In the genomic region with DNA sequence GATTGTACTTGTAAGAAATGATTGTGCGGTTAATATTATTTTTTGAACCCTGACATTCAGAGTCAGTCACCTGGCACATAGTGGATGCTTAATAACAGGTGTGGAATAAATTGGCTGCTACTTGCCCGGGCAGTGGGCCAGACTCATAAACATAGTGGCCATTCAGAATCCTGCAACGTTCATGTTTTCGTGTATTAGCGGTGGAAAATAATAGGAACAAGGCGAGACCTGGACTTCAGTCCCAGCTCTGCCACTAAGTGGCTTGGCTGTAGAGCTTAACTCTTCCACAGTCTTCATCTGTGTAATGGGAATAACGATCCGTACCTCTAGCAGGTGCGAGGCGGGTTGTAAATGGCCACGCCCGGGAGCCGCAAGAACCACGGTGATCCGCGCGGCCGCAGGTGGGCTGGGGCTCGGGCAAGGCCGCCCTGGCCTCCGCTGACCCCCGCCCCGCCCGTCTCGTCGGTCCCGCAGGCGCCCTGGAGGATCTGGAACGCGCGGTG, we compare ENCODE assay signal across 8 cellular contexts. TPM values are rescaled to one million over a fixed set of nuclear protein-coding genes. Genes with fewer than 3 reads are reported as not detected.
DNase-seq lines count a peak whose midpoint lies in the region; ATAC-seq and TF ChIP-seq lines count a peak whose summit lies in the region.

No MANE protein-coding gene starts in this region.

- no peak for TF ChIP-seq CTCF in WERI-Rb-1 (IDR thresholded peaks at IDR 0.05; ENCODE audit: low read depth, low read length)
- no peak for TF ChIP-seq CTCF in left ventricle myocardium inferior (IDR thresholded peaks at IDR 0.05; ENCODE audit: borderline replicate concordance)
- no peak for TF ChIP-seq CTCF in gastrocnemius medialis (IDR thresholded peaks at IDR 0.05 in 4 of 5, conservative IDR thresholded peaks at IDR 0.05 in 1 of 5)

- H3K9ac ChIP-seq in HUES6 (ENCODE audit: low read length), result peak overlapping the region; percentile 74

- ATAC-seq in gastrocnemius medialis, result peak; percentile 19 to 31
- ATAC-seq in GM18870 (IDR thresholded peaks at IDR 0.05; ENCODE audit: unreplicated experiment), result no peak

- in situ Hi-C loops in gastrocnemius medialis (cut with MboI; ENCODE audit: low sequenced_read_pairs in 4 of 4), result no loop called here

- H3K27me3 ChIP-seq in HUES6 (ENCODE audit: control insufficient read depth, insufficient read depth, low read length), result no peaks in the 10 kb centered on the region; the same call in 1 of the 2 replicates
- H3K27me3 ChIP-seq in WERI-Rb-1 (ENCODE audit: insufficient read depth, low read depth, severe bottlenecking), result no peaks in the 10 kb centered on the region
- H3K27me3 ChIP-seq in left ventricle myocardium inferior (ENCODE audit: low read depth), result no peaks in the 10 kb centered on the region
- H3K27me3 ChIP-seq in gastrocnemius medialis, result no peaks in the 10 kb centered on the region

- intact Hi-C loops in left ventricle myocardium inferior (cut with micrococcal nuclease), result no loop called here
- intact Hi-C loops in gastrocnemius medialis (cut with DNase I; ENCODE audit: low total_unique reads), result loop anchor here (5.0 kb wide), 1 partner anchor 37 kb away; a partner anchor contains a TSS

- H3K9me3 ChIP-seq in HUES6 (ENCODE audit: control insufficient read depth, insufficient read depth, low read depth, low read length), result no peaks in the 10 kb centered on the region
- H3K9me3 ChIP-seq in WERI-Rb-1 (ENCODE audit: severe bottlenecking), result no peaks in the 10 kb centered on the region
- H3K9me3 ChIP-seq in left ventricle myocardium inferior (replicated peaks), result no peaks in the 10 kb centered on the region
- H3K9me3 ChIP-seq in gastrocnemius medialis, result no peaks in the 10 kb centered on the region

- H3K27ac ChIP-seq in HUES6 (ENCODE audit: low read depth, low read length), result no peak overlapping the region
- peak overlapping the region; percentile 92 for H3K27ac ChIP-seq in WERI-Rb-1
- H3K27ac ChIP-seq in left ventricle myocardium inferior (replicated peaks), result peak overlapping the region; percentile 79
- H3K27ac ChIP-seq in gastrocnemius medialis, result peak overlapping the region; percentile 43 to 82 (median 74)

- H3K4me1 ChIP-seq in HUES6 (ENCODE audit: control insufficient read depth, insufficient read depth, low read length), result peaks cover 16% of the 10 kb centered on the region; the same call in 1 of the 2 replicates
- H3K4me1 ChIP-seq in left ventricle myocardium inferior, result peaks cover 28% of the 10 kb centered on the region
- peaks cover 13 to 19% of the 10 kb centered on the region in 2 donors for H3K4me1 ChIP-seq in gastrocnemius medialis

- no peak for TF ChIP-seq POLR2A in gastrocnemius medialis (IDR thresholded peaks at IDR 0.05)

- H3K4me3 ChIP-seq in HUES6 (ENCODE audit: low read depth, low read length), result peak overlapping the region; percentile 78
- peak overlapping the region; percentile 71 for H3K4me3 ChIP-seq in WERI-Rb-1 (ENCODE audit: low read depth, low read length)
- peak overlapping the region; percentile 84 for H3K4me3 ChIP-seq in left ventricle myocardium inferior
- H3K4me3 ChIP-seq in gastrocnemius medialis, result peak overlapping the region; percentile 56 to 85 (median 68)

- H3K36me3 ChIP-seq in HUES6 (ENCODE audit: control insufficient read depth, insufficient read depth, low read length), result peaks cover 10% of the 10 kb centered on the region
- H3K36me3 ChIP-seq in WERI-Rb-1, result peaks cover 14% of the 10 kb centered on the region
- H3K36me3 ChIP-seq in left ventricle myocardium inferior, result peaks cover 2% of the 10 kb centered on the region
- H3K36me3 ChIP-seq in gastrocnemius medialis, result no peaks in the 10 kb centered on the region

- DNase-seq in COR-L47 (lab: John Stamatoyannopoulos, UW) (peak; percentile 79), WERI-Rb-1 (peak; percentile 62), left ventricle myocardium inferior (no peak), gastrocnemius medialis (peak in 1 of 2 donors; percentile 31), NCI-H187 treated with DMSO at 0.1 percent for 48 hours (lab: John Stamatoyannopoulos, UW) (no peak), cortex of kidney (lab: John Stamatoyannopoulos, UW) (no peak)

RNA-seq across cellular contexts. Expression of a gene that starts 0.8 kb away (rescaled TPM):
- total RNA-seq in left ventricle myocardium inferior (7.8 TPM), gastrocnemius medialis (10 to 100 TPM in 2 of 4 donors, 1 to 10 TPM in 2; 2.5 to 36.6 (median 10.7) TPM)

RNA-seq across cellular contexts. Expression of a gene that starts 3.0 kb away (rescaled TPM):
- total RNA-seq in left ventricle myocardium inferior (1.1 TPM), gastrocnemius medialis (1 to 10 TPM in 1 of 4 donors, under 1 TPM in 1, not detected in 2; 0.55 to 3.8 TPM)

RNA-seq across cellular contexts. Expression of a gene that starts 35.5 kb away (rescaled TPM):
- total RNA-seq in left ventricle myocardium inferior (26.0 TPM), gastrocnemius medialis (10 to 100 TPM; 14.1 to 25.1 (median 15.4) TPM)

RNA-seq across cellular contexts. Expression of a gene that starts 42.0 kb away (rescaled TPM):
- 99.4 TPM for total RNA-seq in left ventricle myocardium inferior
- 10 to 100 TPM; 48.7 to 78.7 (median 65.4) TPM for total RNA-seq in gastrocnemius medialis

Comparison
In these comparisons a context has a peak if more than half of its experiments do, and no peak if none do; other contexts are left out.
1. DNase-seq: peak in COR-L47 (single experiment) and WERI-Rb-1 (single experiment); none in left ventricle myocardium inferior (single experiment), NCI-H187 treated with DMSO at 0.1 percent for 48 hours (single experiment) and cortex of kidney (single experiment).
2. Peak in every context shown above with its lines, with median percentiles within 50 percentile points of each other: H3K4me3 ChIP-seq.